Comparison of ENCODE assay signal across 34 cellular contexts in genomic region chr22:47197735-47198500, GRCh38.
DNase-seq lines count a peak whose midpoint lies in the region; ATAC-seq, FAIRE-seq and TF ChIP-seq lines count a peak whose summit lies in the region.
"Had no signal": no experiment of that assay in that cellular context is flagged by ENCODE, and none has a peak within 500 bp of the region (broad histone marks: within the 10 kb centered on the region; RNA-seq: fewer than 3 reads in every experiment).

No MANE protein-coding gene starts in this region.

- H3K36me3 ChIP-seq in kidney (ENCODE audit: control insufficient read depth in 1 of 2, insufficient read depth in 2 of 2, low read length in 2 of 2) (no peaks in the 10 kb centered on the region), lower lobe of right lung (no peaks in the 10 kb centered on the region)
- H3K36me3 ChIP-seq: neural progenitor cell, Peyer's patch, upper lobe of left lung had no signal

- H3K4me3 Mint-ChIP-seq in CD14-positive monocyte = no peak overlapping the region
- H3K4me3 Mint-ChIP-seq in osteocyte (ENCODE audit: unreplicated experiment) = no peak overlapping the region
- H3K4me3 Mint-ChIP-seq: activated naive CD4-positive, alpha-beta T cell treated with anti-CD3 and anti-CD28 coated beads, Interleukin-2, amount 50 U/mL, for 24 hours; activated T-helper 17 cell treated with anti-CD3 and anti-CD28 coated beads, Interleukin-2, amount 50 U/mL, for 72 hours; brain; neural progenitor cell; stimulated activated effector memory CD8-positive, alpha-beta T cell treated with anti-CD3 and anti-CD28 coated beads, Interleukin-12 subunit alpha, Interleukin-12 subunit beta, amount 100 ng/mL, for 72 hours had no signal

- intact Hi-C loops in CD14-positive monocyte (cut with micrococcal nuclease) (no loop called here), kidney (cut with DNase I) (no loop called here), lower lobe of right lung (cut with DNase I) (no loop called here)

- H3K4me1 Mint-ChIP-seq in CD14-positive monocyte (no peaks in the 10 kb centered on the region), osteocyte (ENCODE audit: unreplicated experiment) (no peaks in the 10 kb centered on the region)
- H3K4me1 Mint-ChIP-seq: activated naive CD4-positive, alpha-beta T cell treated with anti-CD3 and anti-CD28 coated beads, Interleukin-2, amount 50 U/mL, for 24 hours; activated T-helper 17 cell treated with anti-CD3 and anti-CD28 coated beads, Interleukin-2, amount 50 U/mL, for 72 hours; brain; neural progenitor cell; stimulated activated effector memory CD8-positive, alpha-beta T cell treated with anti-CD3 and anti-CD28 coated beads, Interleukin-12 subunit alpha, Interleukin-12 subunit beta, amount 100 ng/mL, for 72 hours had no signal

- no peaks in the 10 kb centered on the region for H3K36me3 Mint-ChIP-seq in CD14-positive monocyte
- no peaks in the 10 kb centered on the region for H3K36me3 Mint-ChIP-seq in osteocyte (ENCODE audit: unreplicated experiment)
- H3K36me3 Mint-ChIP-seq: activated naive CD4-positive, alpha-beta T cell treated with anti-CD3 and anti-CD28 coated beads, Interleukin-2, amount 50 U/mL, for 24 hours; brain; neural progenitor cell had no signal

- H3K9me3 Mint-ChIP-seq in CD14-positive monocyte (peaks cover 0 to 4% (median 0%) of the 10 kb centered on the region in 7 donors), osteocyte (ENCODE audit: unreplicated experiment) (no peaks in the 10 kb centered on the region)
- H3K9me3 Mint-ChIP-seq: activated naive CD4-positive, alpha-beta T cell treated with anti-CD3 and anti-CD28 coated beads, Interleukin-2, amount 50 U/mL, for 24 hours; activated T-helper 17 cell treated with anti-CD3 and anti-CD28 coated beads, Interleukin-2, amount 50 U/mL, for 72 hours; neural progenitor cell; stimulated activated effector memory CD8-positive, alpha-beta T cell treated with anti-CD3 and anti-CD28 coated beads, Interleukin-12 subunit alpha, Interleukin-12 subunit beta, amount 100 ng/mL, for 72 hours had no signal

- H3K27ac ChIP-seq in kidney (ENCODE audit: low read depth in 2 of 2, low read length in 2 of 2) (no peak overlapping the region), lower lobe of right lung (no peak overlapping the region)
- H3K27ac ChIP-seq: neural progenitor cell, Peyer's patch, upper lobe of left lung had no signal

- H3K9ac ChIP-seq in kidney (ENCODE audit: low read length in 2 of 2) = no peak overlapping the region
- H3K9ac ChIP-seq: neural progenitor cell had no signal

- TF ChIP-seq CTCF in CD14-positive monocyte (IDR thresholded peaks at IDR 0.05) (no peak), kidney (IDR thresholded peaks at IDR 0.05; ENCODE audit: borderline replicate concordance, extremely low read depth, insufficient read depth) (no peak), osteocyte (IDR thresholded peaks at IDR 0.05) (no peak), lower lobe of right lung (IDR thresholded peaks at IDR 0.05) (no peak)

- no peak for FAIRE-seq in kidney (lab: Jason Lieb, UNC)
- FAIRE-seq: G401.6, HepG2 had no signal

- H3K27me3 Mint-ChIP-seq in CD14-positive monocyte (ENCODE audit: low read depth in 3 of 3) (peaks cover 0 to 1% (median 0%) of the 10 kb centered on the region in 3 donors), osteocyte (ENCODE audit: unreplicated experiment) (no peaks in the 10 kb centered on the region)
- H3K27me3 Mint-ChIP-seq: activated naive CD4-positive, alpha-beta T cell treated with anti-CD3 and anti-CD28 coated beads, Interleukin-2, amount 50 U/mL, for 24 hours; activated T-helper 17 cell treated with anti-CD3 and anti-CD28 coated beads, Interleukin-2, amount 50 U/mL, for 72 hours; progenitor cell of endocrine pancreas had no signal

- no peak for ATAC-seq in GM21737 (IDR thresholded peaks at IDR 0.05; ENCODE audit: unreplicated experiment)
- ATAC-seq in GM19328 (IDR thresholded peaks at IDR 0.05; ENCODE audit: unreplicated experiment) = no peak
- no peak for ATAC-seq in lower lobe of right lung
- ATAC-seq: activated T-helper 17 cell treated with anti-CD3 and anti-CD28 coated beads, Interleukin-2, amount 50 U/mL, for 72 hours; HepG2; left cardiac atrium; stimulated activated effector memory CD8-positive, alpha-beta T cell treated with anti-CD3 and anti-CD28 coated beads, Interleukin-12 subunit alpha, Interleukin-12 subunit beta, amount 100 ng/mL, for 72 hours had no signal

- H3K4me1 ChIP-seq in kidney (ENCODE audit: control insufficient read depth in 1 of 2, insufficient read depth in 1 of 2, low read depth in 1 of 2, low read length in 2 of 2) = no peaks in the 10 kb centered on the region
- no peaks in the 10 kb centered on the region for H3K4me1 ChIP-seq in lower lobe of right lung
- H3K4me1 ChIP-seq: neural progenitor cell, upper lobe of left lung had no signal

- H3K27me3 ChIP-seq in lower lobe of right lung (ENCODE audit: low read depth) = no peaks in the 10 kb centered on the region
- H3K27me3 ChIP-seq: neural progenitor cell, Peyer's patch, upper lobe of left lung had no signal

- H3K9me3 ChIP-seq in kidney (ENCODE audit: control insufficient read depth in 1 of 2, low read length in 2 of 2) (no peaks in the 10 kb centered on the region), lower lobe of right lung (no peaks in the 10 kb centered on the region)
- H3K9me3 ChIP-seq: Peyer's patch, upper lobe of left lung had no signal

- DNase-seq in AG20443 (ENCODE audit: low spot score) (peak; percentile 12), CD14-positive monocyte (ENCODE audit: low spot score) (peak; percentile 26), kidney (peak; percentile 68), osteocyte (ENCODE audit: extremely low spot score, unreplicated experiment) (peak; percentile 75), iPS-NIHi11 (ENCODE audit: low spot score) (no peak), lower lobe of right lung (no peak)
- DNase-seq: activated CD4-positive, alpha-beta T cell treated with anti-CD3 and anti-CD28 coated beads for 48 hours; amniotic stem cell; C1 segment of cervical spinal cord; COR-L47; DMS79; hippocampal formation; Kasumi-1; left cardiac atrium; NCI-H1417 treated with DMSO at 0.1 percent for 48 hours; NCI-H2107; NCI-H748 treated with DMSO at 0.1 percent for 48 hours; SIG-M5; stimulated activated CD4-positive, alpha-beta T cell treated with anti-CD3 and anti-CD28 coated beads, Interleukin-15, amount 100 ng/mL, for 24 hours; stimulated activated CD4-positive, alpha-beta T cell treated with anti-CD3 and anti-CD28 coated beads, Interleukin-4, amount 100 ng/mL, for 4 hours; substantia nigra; SW 1271 had no signal

- H3K4me3 ChIP-seq in kidney (ENCODE audit: low read length in 2 of 2) (no peak overlapping the region), lower lobe of right lung (no peak overlapping the region)
- H3K4me3 ChIP-seq: neural progenitor cell, Peyer's patch, upper lobe of left lung had no signal

- no peak overlapping the region for H3K27ac Mint-ChIP-seq in CD14-positive monocyte
- no peak overlapping the region for H3K27ac Mint-ChIP-seq in osteocyte (ENCODE audit: unreplicated experiment)
- H3K27ac Mint-ChIP-seq: activated naive CD4-positive, alpha-beta T cell treated with anti-CD3 and anti-CD28 coated beads, Interleukin-2, amount 50 U/mL, for 24 hours; activated T-helper 17 cell treated with anti-CD3 and anti-CD28 coated beads, Interleukin-2, amount 50 U/mL, for 72 hours; brain; neural progenitor cell; progenitor cell of endocrine pancreas; stimulated activated effector memory CD8-positive, alpha-beta T cell treated with anti-CD3 and anti-CD28 coated beads, Interleukin-12 subunit alpha, Interleukin-12 subunit beta, amount 100 ng/mL, for 72 hours had no signal

Comparison
In these comparisons a context has a peak if more than half of its experiments do, and no peak if none do; other contexts are left out.
1. DNase-seq: peak in AG20443 (single experiment), CD14-positive monocyte (single experiment), kidney (single experiment) and osteocyte (single experiment); none in iPS-NIHi11 (single experiment) and lower lobe of right lung (single experiment).